Comparison of ENCODE assay signal across 13 cellular contexts in the genomic region with DNA sequence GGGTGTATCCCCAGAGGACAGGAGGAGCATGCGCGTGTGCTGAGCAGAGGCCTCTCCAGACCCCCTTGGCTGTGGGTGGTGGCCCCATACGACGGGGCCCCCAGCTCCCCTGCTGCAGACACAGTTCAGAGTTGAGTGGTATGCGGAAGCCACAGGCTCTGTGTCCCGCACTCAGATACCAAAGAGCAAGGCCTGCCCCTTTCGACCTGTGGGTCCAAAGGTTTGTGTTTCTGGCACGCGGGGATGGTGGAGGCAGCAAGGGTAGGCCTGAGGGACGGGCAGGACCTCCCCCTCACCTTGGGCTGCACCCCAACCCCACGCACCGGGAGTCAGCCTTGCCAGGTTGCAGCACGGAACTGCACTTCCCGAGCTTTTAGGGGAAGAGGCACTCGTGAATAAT. TPM values are rescaled to one million over a fixed set of nuclear protein-coding genes. Genes with fewer than 3 reads are reported as not detected.
DNase-seq lines count a peak whose midpoint lies in the region; ATAC-seq and TF ChIP-seq lines count a peak whose summit lies in the region.
"Had no signal": no experiment of that assay in that cellular context is flagged by ENCODE, and none has a peak within 500 bp of the region (broad histone marks: within the 10 kb centered on the region; RNA-seq: fewer than 3 reads in every experiment).

A gene (plus strand): TSS at position 328 of the 400 bp plus-strand sequence. CDS start 5,649 bp downstream, outside the sequence.

- intact Hi-C loops in activated B cell treated with CpG ODN at 0.5 μM for 24 hours (cut with micrococcal nuclease) (no loop called here), left cardiac atrium (cut with DNase I) (loop anchor here in 1 of 2 donors (10.0 kb wide), 1 partner anchor 299 kb away; no protein-coding TSS in a partner anchor), posterior vena cava (cut with DNase I) (no loop called here)

- TF ChIP-seq CTCF in activated B cell treated with CpG ODN at 0.5 μM for 24 hours (IDR thresholded peaks at IDR 0.05), result no peak

- H3K4me1 Mint-ChIP-seq in activated B cell treated with CpG ODN at 0.5 μM for 24 hours, result no peaks in the 10 kb centered on the region

- DNase-seq in HT1080 (ENCODE audit: low read depth) (no peak), activated B cell treated with CpG ODN at 0.5 μM for 24 hours (no peak), left cardiac atrium (no peak), posterior vena cava (ENCODE audit: low spot score) (no peak)
- DNase-seq in stimulated activated CD4-positive, alpha-beta T cell treated with anti-CD3 and anti-CD28 coated beads, Interleukin-1b, Interleukin-23, amount 100 ng/mL, for 48 hours, result no peak
- DNase-seq: dermis blood vessel endothelial cell; foreskin fibroblast; NCI-H2107; stimulated activated CD4-positive, alpha-beta T cell treated with anti-CD3 and anti-CD28 coated beads, Interleukin-2, amount 100 ng/mL, for 24 hours; stimulated activated naive CD8-positive, alpha-beta T cell treated with anti-CD3 and anti-CD28 coated beads, Interleukin-15, Interleukin-2, amounts not matched to agents 100 U/mL and 50 U/mL, for 24 hours had no signal

- no peaks in the 10 kb centered on the region for H3K9me3 Mint-ChIP-seq in activated B cell treated with CpG ODN at 0.5 μM for 24 hours

- no peak within 1 kb of the TSS for H3K4me3 Mint-ChIP-seq in activated B cell treated with CpG ODN at 0.5 μM for 24 hours

- H3K36me3 Mint-ChIP-seq in activated B cell treated with CpG ODN at 0.5 μM for 24 hours (ENCODE audit: low read depth), result peaks cover 64% of the 10 kb centered on the region

- ATAC-seq in activated B cell treated with CpG ODN at 0.5 μM for 24 hours (ENCODE audit: low read depth) (no peak), left cardiac atrium (no peak), GM21381 (IDR thresholded peaks at IDR 0.05; ENCODE audit: unreplicated experiment) (no peak), GM18519 (IDR thresholded peaks at IDR 0.05; ENCODE audit: low FRiP score, unreplicated experiment) (no peak)
- ATAC-seq: pancreas; stimulated activated naive CD8-positive, alpha-beta T cell treated with anti-CD3 and anti-CD28 coated beads, Interleukin-15, Interleukin-2, amounts not matched to agents 100 U/mL and 50 U/mL, for 24 hours had no signal

- CTCF ChIA-PET in activated B cell treated with CpG ODN at 0.5 μM for 24 hours (lab: Charles Lee), result no interaction called here

- H3K27ac Mint-ChIP-seq in activated B cell treated with CpG ODN at 0.5 μM for 24 hours, result no peak within 1 kb of the TSS

- POLR2A ChIA-PET in activated B cell treated with CpG ODN at 0.5 μM for 24 hours (lab: Charles Lee), result no interaction called here

- H3K27me3 Mint-ChIP-seq in activated B cell treated with CpG ODN at 0.5 μM for 24 hours, result no peaks in the 10 kb centered on the region

RNA-seq across cellular contexts. Expression of the gene that starts here (rescaled TPM):
- total RNA-seq in HT1080 (2014; rRNA removed; shearing (Covaris generic)), result 31.6 and 34.1 TPM in 2 replicates
- 18.8 and 21.1 TPM in 2 replicates for polyA plus RNA-seq in HT1080 (2015; cell fraction: cytosol; rRNA removed)
- 24.7 and 26.5 TPM in 2 replicates for polyA plus RNA-seq in HT1080 (2015; cell fraction: nucleus; rRNA removed)
- total RNA-seq in activated B cell treated with CpG ODN at 0.5 μM for 24 hours (101 and 121 TPM in 2 replicates), left cardiac atrium (10 to 100 TPM; 13.2 to 14.7 TPM), posterior vena cava (10 to 100 TPM; 13.5 to 21.8 TPM)
